8 cellular contexts compared by ENCODE assay signal in genomic region chr15:40081691-40082194, GRCh38. TPM values are rescaled to one million over a fixed set of nuclear protein-coding genes. Genes with fewer than 3 reads are reported as not detected.
A peak's percentile ranks its signal among the peaks of the same experiment; 100 is the strongest.
DNase-seq lines count a peak whose midpoint lies in the region; ATAC-seq and TF ChIP-seq lines count a peak whose summit lies in the region.

No MANE protein-coding gene starts in this region.

- no peaks in the 10 kb centered on the region for H3K9me3 Mint-ChIP-seq in activated T-cell treated with anti-CD3 and anti-CD28 coated beads, Interleukin-2, amount 50 U/mL, for 24 hours
- no peaks in the 10 kb centered on the region for H3K9me3 Mint-ChIP-seq in mesothelial cell of epicardium

- DNase-seq in activated T-cell treated with anti-CD3 and anti-CD28 coated beads, Interleukin-2, amount 50 U/mL, for 24 hours = no peak
- DNase-seq in activated T-cell treated with anti-CD3 and anti-CD28 coated beads for 4 hours (no peak), SK-N-DZ (ENCODE audit: low spot score) (peak; percentile 60), erythroblast (lab: John Stamatoyannopoulos, UW) (peak; percentile 73 to 76), mesothelial cell of epicardium (ENCODE audit: low spot score in 2 of 2, unreplicated experiment in 2 of 2) (no peak), thoracic aorta (ENCODE audit: low spot score) (no peak), NCI-H446 treated with DMSO at 0.1 percent for 48 hours (lab: John Stamatoyannopoulos, UW) (no peak)

- no peak for ATAC-seq in thoracic aorta (ENCODE audit: insufficient number of reproducible peaks, low FRiP score, low read depth)
- no peak for ATAC-seq in GM21381 (IDR thresholded peaks at IDR 0.05; ENCODE audit: unreplicated experiment)

- H3K27ac Mint-ChIP-seq in activated T-cell treated with anti-CD3 and anti-CD28 coated beads, Interleukin-2, amount 50 U/mL, for 24 hours = peak overlapping the region; percentile 31
- H3K27ac Mint-ChIP-seq in mesothelial cell of epicardium = peak overlapping the region; percentile 95

- H3K4me1 ChIP-seq in thoracic aorta (ENCODE audit: control insufficient read depth in 1 of 2, low read depth in 2 of 2) = peaks cover 14 to 31% of the 10 kb centered on the region in 2 donors

- no peaks in the 10 kb centered on the region for H3K27me3 ChIP-seq in thoracic aorta (replicated peaks; ENCODE audit: insufficient read depth)

- TF ChIP-seq CTCF in mesothelial cell of epicardium (IDR thresholded peaks at IDR 0.05; ENCODE audit: unreplicated experiment) = no peak
- no peak for TF ChIP-seq CTCF in thoracic aorta (IDR thresholded peaks at IDR 0.05)

- TF ChIP-seq POLR2A in erythroblast (IDR thresholded peaks at IDR 0.05; ENCODE audit: low read length) = no peak

- peak overlapping the region; percentile 55 for H3K4me3 Mint-ChIP-seq in activated T-cell treated with anti-CD3 and anti-CD28 coated beads, Interleukin-2, amount 50 U/mL, for 24 hours
- peak overlapping the region; percentile 60 for H3K4me3 Mint-ChIP-seq in mesothelial cell of epicardium

- peaks cover 42% of the 10 kb centered on the region for H3K27me3 Mint-ChIP-seq in activated T-cell treated with anti-CD3 and anti-CD28 coated beads, Interleukin-2, amount 50 U/mL, for 24 hours
- H3K27me3 Mint-ChIP-seq in mesothelial cell of epicardium (ENCODE audit: low read depth) = no peaks in the 10 kb centered on the region

- H3K36me3 ChIP-seq in thoracic aorta = no peaks in the 10 kb centered on the region

- peaks cover 35% of the 10 kb centered on the region for H3K4me1 Mint-ChIP-seq in activated T-cell treated with anti-CD3 and anti-CD28 coated beads, Interleukin-2, amount 50 U/mL, for 24 hours (ENCODE audit: low read depth)
- peaks cover 62% of the 10 kb centered on the region for H3K4me1 Mint-ChIP-seq in mesothelial cell of epicardium

- H3K9me3 ChIP-seq in thoracic aorta = no peaks in the 10 kb centered on the region

- peak overlapping the region; percentile 63 to 66 for H3K27ac ChIP-seq in thoracic aorta

- no peaks in the 10 kb centered on the region for H3K36me3 Mint-ChIP-seq in activated T-cell treated with anti-CD3 and anti-CD28 coated beads, Interleukin-2, amount 50 U/mL, for 24 hours (ENCODE audit: low read depth)
- no peaks in the 10 kb centered on the region for H3K36me3 Mint-ChIP-seq in mesothelial cell of epicardium

- H3K4me3 ChIP-seq in thoracic aorta = peak overlapping the region; percentile 68

RNA-seq across cellular contexts. Expression of gene BMF, which starts 26.9 kb away (rescaled TPM):
- 9.4 and 12.3 TPM in 2 replicates for polyA plus RNA-seq in SK-N-DZ (2014; cell fraction: cytosol; rRNA removed)
- 6.8 and 12.3 TPM in 2 replicates for polyA plus RNA-seq in SK-N-DZ (2014; cell fraction: nucleus; rRNA removed)
- total RNA-seq in mesothelial cell of epicardium = 90.3 to 98.9 TPM (median 97.0 TPM) in 3 replicates
- total RNA-seq in thoracic aorta = 10 to 100 TPM; 13.1 to 32.5 TPM

RNA-seq across cellular contexts. Expression of gene SRP14, which starts 42.8 kb away (rescaled TPM):
- 256 and 265 TPM in 2 replicates for polyA plus RNA-seq in SK-N-DZ (2014; cell fraction: cytosol; rRNA removed)
- polyA plus RNA-seq in SK-N-DZ (2014; cell fraction: nucleus; rRNA removed) = 209 and 319 TPM in 2 replicates
- total RNA-seq in mesothelial cell of epicardium = 185 to 198 TPM (median 189 TPM) in 3 replicates
- 100 to 1,000 TPM; 179 to 219 TPM for total RNA-seq in thoracic aorta

Comparison
In these comparisons a context has a peak if more than half of its experiments do, and no peak if none do; other contexts are left out.
1. DNase-seq: peak in SK-N-DZ (single experiment) and erythroblast (2 of 2); none in activated T-cell treated with anti-CD3 and anti-CD28 coated beads, Interleukin-2, amount 50 U/mL, for 24 hours (single experiment), activated T-cell treated with anti-CD3 and anti-CD28 coated beads for 4 hours (single experiment), mesothelial cell of epicardium (0 of 2), thoracic aorta (single experiment) and NCI-H446 treated with DMSO at 0.1 percent for 48 hours (single experiment).